ENCODE assay signal across 9 cellular contexts in the genomic region with DNA sequence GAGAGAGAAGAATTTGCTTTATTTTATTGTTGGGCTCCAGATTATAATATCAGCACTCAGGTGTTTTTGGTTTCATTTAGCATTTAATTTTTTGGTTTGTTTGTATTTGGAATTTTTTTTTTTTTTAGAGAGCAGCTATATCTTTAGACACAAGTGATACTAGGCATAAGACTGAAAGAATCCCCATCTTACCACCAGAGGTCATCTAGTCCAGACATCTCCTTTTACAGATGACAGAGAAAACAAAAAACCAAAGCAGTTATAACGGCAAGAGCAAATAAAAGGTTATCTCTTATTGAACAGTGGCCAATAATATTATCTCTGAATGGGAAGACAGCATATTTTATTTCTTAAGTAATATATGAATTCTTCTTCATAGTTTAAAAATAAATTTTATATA. TPM values are rescaled to one million over a fixed set of nuclear protein-coding genes. Genes with fewer than 3 reads are reported as not detected.
DNase-seq lines count a peak whose midpoint lies in the region; ATAC-seq and TF ChIP-seq lines count a peak whose summit lies in the region.
"Had no signal": no experiment of that assay in that cellular context is flagged by ENCODE, and none has a peak within 500 bp of the region (broad histone marks: within the 10 kb centered on the region; RNA-seq: fewer than 3 reads in every experiment).

No MANE protein-coding gene starts in this region.

- POLR2A ChIA-PET in SK-N-SH (lab: Yijun Ruan, JAX) = no interaction called here

- H3K27me3 ChIP-seq in SK-N-SH (ENCODE audit: insufficient read depth) (no peaks in the 10 kb centered on the region), MG63 (no peaks in the 10 kb centered on the region)

- H3K36me3 ChIP-seq in SK-N-SH (replicated peaks in 1 of 2; ENCODE audit: control insufficient read depth in 1 of 2, insufficient read depth in 2 of 2, low read length in 1 of 2) (peaks cover 61 to 67% of the 10 kb centered on the region in 2 experiments), MG63 (peaks cover 20% of the 10 kb centered on the region)

- H3K4me3 ChIP-seq in SK-N-SH (ENCODE audit: low read depth in 2 of 2, low read length in 1 of 2) (no peak overlapping the region; a peak in 1 of 4 replicates), foreskin fibroblast (ENCODE audit: low read depth in 1 of 2, low read length in 2 of 2) (no peak overlapping the region), retinal pigment epithelial cell (ENCODE audit: low read length) (no peak overlapping the region), MG63 (no peak overlapping the region)

- no peak overlapping the region for H2AFZ ChIP-seq in SK-N-SH (ENCODE audit: low read depth)

- WGBS in SK-N-SH (ENCODE audit: low lambda C conversion rate) = 48% methylated on average over 1 of the region's 1 CpG

- no peaks in the 10 kb centered on the region for H3F3A ChIP-seq in SK-N-SH (replicated peaks; ENCODE audit: insufficient read depth)

- H4K20me1 ChIP-seq in SK-N-SH (ENCODE audit: insufficient read depth) = no peaks in the 10 kb centered on the region; the same call in 1 of the 2 replicates

- H3K9me3 ChIP-seq in SK-N-SH (no peaks in the 10 kb centered on the region), MG63 (no peaks in the 10 kb centered on the region)

- peak; percentile 55 for TF ChIP-seq RAD21 in SK-N-SH (IDR thresholded peaks at IDR 0.05; ENCODE audit: low read length)

- no peak overlapping the region for H3K27ac ChIP-seq in SK-N-SH (ENCODE audit: low read depth in 2 of 2, low read length in 1 of 2)

- CTCF ChIA-PET in SK-N-SH (lab: Yijun Ruan, JAX) = interaction anchor here (0.6 to 1.4 kb wide), 6 partner anchors 9 to 297 kb away, joined by 3 to 5 read pairs (median 4); no protein-coding TSS in a partner anchor

- DNase-seq in SK-N-SH (peak; percentile 15), foreskin fibroblast (peak in 1 of 2 donors; percentile 23), retinal pigment epithelial cell (ENCODE audit: low read depth) (no peak), MG63 (no peak), T-helper 9 cell (no peak), D341Med (ENCODE audit: low spot score) (no peak)
- DNase-seq: activated naive CD4-positive, alpha-beta T cell treated with Interleukin-2 at 50 U/mL for 16 hours had no signal

- no peaks in the 10 kb centered on the region; a peak in 1 of 4 replicates for H3K4me1 ChIP-seq in SK-N-SH (ENCODE audit: control insufficient read depth in 1 of 2, insufficient read depth in 2 of 2, low read depth in 1 of 2, low read length in 1 of 2)

- TF ChIP-seq EP300 in SK-N-SH (IDR thresholded peaks at IDR 0.05; ENCODE audit: borderline replicate concordance in 1 of 2, low read depth in 1 of 2, low read length in 1 of 2) = no peak

- peak; percentile 62 for TF ChIP-seq CTCF in SK-N-SH (IDR thresholded peaks at IDR 0.05)
- peak; percentile 31 for TF ChIP-seq CTCF in foreskin fibroblast (IDR thresholded peaks at IDR 0.05; ENCODE audit: low read depth, low read length)
- TF ChIP-seq CTCF in retinal pigment epithelial cell (conservative IDR thresholded peaks at IDR 0.05; ENCODE audit: low read depth, low read length) = peak; percentile 21

- peaks cover 3% of the 10 kb centered on the region; the same call in 1 of the 2 replicates for H3K79me2 ChIP-seq in SK-N-SH (ENCODE audit: insufficient read depth)

- no peaks in the 10 kb centered on the region for H3K9me2 ChIP-seq in SK-N-SH

- H3K9ac ChIP-seq in SK-N-SH = no peak overlapping the region

- ATAC-seq in GM18868 (IDR thresholded peaks at IDR 0.05; ENCODE audit: unreplicated experiment) (peak; percentile 65), HG02623 (IDR thresholded peaks at IDR 0.05; ENCODE audit: unreplicated experiment) (no peak)

- no peak overlapping the region for H3K4me2 ChIP-seq in SK-N-SH

TF ChIP-seq in SK-N-SH, 30 proteins besides CTCF, POLR2A, EP300 and RAD21:
- no peak for TF ChIP-seq SIN3A (IDR thresholded peaks at IDR 0.05; ENCODE audit: borderline replicate concordance, low read depth, low read length)
- peak; percentile 56 for TF ChIP-seq SMC3 (IDR thresholded peaks at IDR 0.05; ENCODE audit: low read depth, low read length)

RNA-seq across cellular contexts. Expression of a gene that starts 22.8 kb away (rescaled TPM):
- 4.3 and 6.3 TPM in 2 replicates for polyA plus RNA-seq in SK-N-SH (2012; rRNA removed)
- 5.1 and 6.1 TPM in 2 replicates for polyA plus RNA-seq in SK-N-SH (2012; cell fraction: cytosol; rRNA removed)
- 2.8 and 5.1 TPM in 2 replicates for polyA plus RNA-seq in SK-N-SH (2012; cell fraction: nucleus; rRNA removed)
- total RNA-seq in MG63 (2014; rRNA removed; shearing (Covaris generic); ENCODE audit: low replicate concordance) = 5.2 and 9.5 TPM in 2 replicates
